In the genomic region with DNA sequence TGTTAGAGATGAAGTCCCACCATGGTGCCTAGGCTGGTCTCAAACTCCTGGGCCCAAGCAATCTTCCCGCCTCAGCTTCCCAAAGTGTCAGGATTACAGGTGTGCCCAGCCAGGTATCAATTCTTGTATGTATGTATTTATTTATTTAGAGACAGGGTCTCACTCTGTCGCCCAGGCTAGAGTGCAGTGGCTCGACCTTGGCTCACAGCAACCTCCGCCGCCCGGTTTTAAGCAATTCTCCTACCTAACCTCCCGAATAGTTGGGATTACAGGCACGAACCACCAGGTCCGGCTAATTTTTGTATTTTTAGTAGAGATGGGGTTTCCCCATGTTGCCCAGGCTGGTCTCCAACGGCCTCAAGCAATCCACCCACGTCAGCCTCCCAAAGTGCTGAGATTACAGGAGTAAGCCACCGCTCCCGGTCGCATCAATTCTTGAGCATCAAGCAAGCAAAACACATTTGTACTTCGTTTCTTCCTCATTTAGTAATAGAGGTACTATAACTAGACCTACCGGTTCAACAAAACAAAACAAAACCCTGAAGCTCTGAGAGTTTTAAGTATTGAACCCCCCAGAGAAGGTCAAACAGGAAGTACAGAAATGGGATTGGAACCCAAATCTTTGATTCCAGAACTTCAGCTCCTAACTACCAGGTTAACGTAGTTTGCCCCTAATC, we compare ENCODE assay signal across 8 cellular contexts. TPM values are rescaled to one million over a fixed set of nuclear protein-coding genes. Genes with fewer than 3 reads are reported as not detected.
DNase-seq lines count a peak whose midpoint lies in the region; ATAC-seq and TF ChIP-seq lines count a peak whose summit lies in the region.

No MANE protein-coding gene starts in this region.

- peak; percentile 1 to 21 for ATAC-seq in lower lobe of right lung
- ATAC-seq in upper lobe of left lung (ENCODE audit: low FRiP score in 2 of 2) = peak in 1 of 2 donors; percentile 10
- no peak for ATAC-seq in HG03469 (IDR thresholded peaks at IDR 0.05; ENCODE audit: unreplicated experiment)

- peak overlapping the region; percentile 89 to 93 for H3K27ac ChIP-seq in breast epithelium
- peak overlapping the region; percentile 92 for H3K27ac ChIP-seq in lower lobe of right lung
- peak overlapping the region; percentile 74 to 91 (median 90) for H3K27ac ChIP-seq in upper lobe of left lung

- H3K36me3 ChIP-seq in breast epithelium (no peaks in the 10 kb centered on the region), lower lobe of right lung (peaks cover 22% of the 10 kb centered on the region), upper lobe of left lung (peaks cover 0 to 24% (median 15%) of the 10 kb centered on the region in 4 donors)

- peaks cover 6 to 14% of the 10 kb centered on the region in 2 donors for H3K4me1 ChIP-seq in breast epithelium
- H3K4me1 ChIP-seq in lower lobe of right lung = peaks cover 34% of the 10 kb centered on the region
- H3K4me1 ChIP-seq in upper lobe of left lung = peaks cover 26 to 38% (median 32%) of the 10 kb centered on the region in 4 donors

- intact Hi-C loops in breast epithelium (cut with DNase I; ENCODE audit: low total_unique reads) (no loop called here), lower lobe of right lung (cut with DNase I) (no loop called here)

- TF ChIP-seq POLR2A in NB4 (IDR thresholded peaks at IDR 0.05; ENCODE audit: extremely low read depth, insufficient read length) = no peak
- TF ChIP-seq POLR2A in breast epithelium (IDR thresholded peaks at IDR 0.05) = no peak
- TF ChIP-seq POLR2A in upper lobe of left lung (IDR thresholded peaks at IDR 0.05) = no peak

- peak overlapping the region; percentile 92 for H3K27ac Mint-ChIP-seq in activated T-cell treated with anti-CD3 and anti-CD28 coated beads, Interleukin-2, amount 50 U/mL, for 24 hours

- DNase-seq in activated T-cell treated with anti-CD3 and anti-CD28 coated beads, Interleukin-2, amount 50 U/mL, for 24 hours = no peak
- no peak for DNase-seq in activated T-cell treated with anti-CD3 and anti-CD28 coated beads, Interleukin-2, amount 50 U/mL, for 1 hour
- DNase-seq in NB4 (ENCODE audit: low read depth) (peak; percentile 45), breast epithelium (ENCODE audit: low spot score in 2 of 2) (peak in 1 of 2 donors; percentile 64), lower lobe of right lung (no peak), upper lobe of left lung (peak in 1 of 2 donors; percentile 51), UCSD-AML1 (lab: John Stamatoyannopoulos, UW; ENCODE audit: unreplicated experiment) (no peak)

- H3K4me3 ChIP-seq in NB4 (ENCODE audit: low read depth, low read length) (peak overlapping the region; percentile 93), breast epithelium (peak overlapping the region; percentile 52 to 87 (median 83)), lower lobe of right lung (peak overlapping the region; percentile 96), upper lobe of left lung (peak overlapping the region in 3 of 4 donors; percentile 87 to 99 (median 97))

- H3K36me3 Mint-ChIP-seq in activated T-cell treated with anti-CD3 and anti-CD28 coated beads, Interleukin-2, amount 50 U/mL, for 24 hours (ENCODE audit: low read depth) = peaks cover 25% of the 10 kb centered on the region

- H3K9me3 Mint-ChIP-seq in activated T-cell treated with anti-CD3 and anti-CD28 coated beads, Interleukin-2, amount 50 U/mL, for 24 hours = no peaks in the 10 kb centered on the region

- peak overlapping the region; percentile 86 for H3K4me3 Mint-ChIP-seq in activated T-cell treated with anti-CD3 and anti-CD28 coated beads, Interleukin-2, amount 50 U/mL, for 24 hours

- TF ChIP-seq CTCF in NB4 (IDR thresholded peaks at IDR 0.05; ENCODE audit: low read depth, low read length) (no peak), breast epithelium (IDR thresholded peaks at IDR 0.05) (no peak), lower lobe of right lung (IDR thresholded peaks at IDR 0.05) (no peak), upper lobe of left lung (IDR thresholded peaks at IDR 0.05) (no peak)

- H3K9me3 ChIP-seq in breast epithelium = no peaks in the 10 kb centered on the region
- no peaks in the 10 kb centered on the region for H3K9me3 ChIP-seq in lower lobe of right lung
- no peaks in the 10 kb centered on the region for H3K9me3 ChIP-seq in upper lobe of left lung

- no peaks in the 10 kb centered on the region for H3K27me3 Mint-ChIP-seq in activated T-cell treated with anti-CD3 and anti-CD28 coated beads, Interleukin-2, amount 50 U/mL, for 24 hours

- TF ChIP-seq EP300 in upper lobe of left lung (IDR thresholded peaks at IDR 0.05) = peak in 1 of 4 donors; percentile 7

- peaks cover 33% of the 10 kb centered on the region for H3K4me1 Mint-ChIP-seq in activated T-cell treated with anti-CD3 and anti-CD28 coated beads, Interleukin-2, amount 50 U/mL, for 24 hours (ENCODE audit: low read depth)

- 49 to 60% methylated on average over 17 of the region's 17 CpGs for WGBS in upper lobe of left lung, 2 donors

- H3K27me3 ChIP-seq in breast epithelium = no peaks in the 10 kb centered on the region
- no peaks in the 10 kb centered on the region for H3K27me3 ChIP-seq in lower lobe of right lung (ENCODE audit: low read depth)
- H3K27me3 ChIP-seq in upper lobe of left lung = no peaks in the 10 kb centered on the region

RNA-seq across cellular contexts. Expression of gene ZNF500, which starts 1.0 kb away (rescaled TPM):
- 10 to 100 TPM in 2 of 3 donors, 1 to 10 TPM in 1; 8.2 to 17.0 (median 16.4) TPM for total RNA-seq in breast epithelium
- total RNA-seq in lower lobe of right lung = 13.4 TPM
- total RNA-seq in upper lobe of left lung = 10 to 100 TPM; 10.1 to 17.5 (median 13.2) TPM

RNA-seq across cellular contexts. Expression of gene SEPTIN12, which starts 20.1 kb away (rescaled TPM):
- total RNA-seq in breast epithelium (not detected), lower lobe of right lung (not detected), upper lobe of left lung (not detected)

RNA-seq across cellular contexts. Expression of gene SMIM22, which starts 27.2 kb away (rescaled TPM):
- total RNA-seq in breast epithelium (10 to 100 TPM in 2 of 3 donors, not detected in 1; 49.0 to 58.7 TPM), lower lobe of right lung (27.7 TPM), upper lobe of left lung (10 to 100 TPM in 5 of 6 donors, 1 to 10 TPM in 1; 5.2 to 71.0 (median 36.6) TPM)

RNA-seq across cellular contexts. Expression of gene DNAAF8, which starts 33.7 kb away (rescaled TPM):
- total RNA-seq in breast epithelium = 1 to 10 TPM; 1.3 to 2.3 (median 1.8) TPM
- 3.4 TPM for total RNA-seq in lower lobe of right lung
- total RNA-seq in upper lobe of left lung = 10 to 100 TPM in 1 of 6 donors, 1 to 10 TPM in 5; 1.6 to 19.1 (median 4.3) TPM

RNA-seq across cellular contexts. Expression of gene ANKS3, which starts 33.9 kb away (rescaled TPM):
- 10 to 100 TPM; 12.6 to 33.1 (median 23.6) TPM for total RNA-seq in breast epithelium
- 20.6 TPM for total RNA-seq in lower lobe of right lung
- 10 to 100 TPM; 17.9 to 67.1 (median 20.0) TPM for total RNA-seq in upper lobe of left lung
